10 cellular contexts compared by ENCODE assay signal in the genomic region with DNA sequence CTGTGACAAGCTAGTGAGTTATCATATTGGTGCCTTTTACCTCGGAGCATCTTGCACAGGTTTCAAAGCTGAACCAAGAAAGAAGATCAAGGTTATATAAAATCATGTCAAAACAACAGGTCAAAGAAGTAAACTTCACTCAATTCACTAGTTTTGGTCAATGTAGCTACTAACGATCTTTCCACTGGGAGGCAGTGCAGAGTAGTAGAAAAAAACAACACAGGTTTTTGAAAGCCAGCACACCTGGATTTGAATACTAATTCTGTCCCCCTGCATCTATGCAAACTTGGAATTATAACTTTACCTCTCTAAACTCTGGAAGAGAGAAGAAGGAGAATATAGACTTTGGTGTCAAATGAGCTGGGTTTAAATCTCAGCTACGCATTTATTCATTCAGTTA.
A peak's percentile ranks its signal among the peaks of the same experiment; 100 is the strongest.
DNase-seq lines count a peak whose midpoint lies in the region; FAIRE-seq and TF ChIP-seq lines count a peak whose summit lies in the region.
"Had no signal": no experiment of that assay in that cellular context is flagged by ENCODE, and none has a peak within 500 bp of the region (broad histone marks: within the 10 kb centered on the region; RNA-seq: fewer than 3 reads in every experiment).

No MANE protein-coding gene starts in this region.

- H3K4me3 ChIP-seq in bronchial epithelial cell (ENCODE audit: low read depth, low read length) (no peak overlapping the region), sigmoid colon (no peak overlapping the region)
- H3K4me3 ChIP-seq: BLaER1 had no signal

- intact Hi-C loops in sigmoid colon (cut with DNase I): no loop called here

- FAIRE-seq in HTR-8/SVneo (lab: Jason Lieb, UNC) (no peak), bronchial epithelial cell (lab: Jason Lieb, UNC) (no peak)

- H3K27me3 ChIP-seq in bronchial epithelial cell (ENCODE audit: control insufficient read depth, insufficient read depth, low read length) (no peaks in the 10 kb centered on the region), sigmoid colon (no peaks in the 10 kb centered on the region)

- WGBS in sigmoid colon, 2 donors: 39 to 46% methylated on average over 3 of the region's 3 CpGs

- H3K4me1 Mint-ChIP-seq in neural crest cell: no peaks in the 10 kb centered on the region

- no peaks in the 10 kb centered on the region for H3K4me1 ChIP-seq in sigmoid colon
- H3K4me1 ChIP-seq: BLaER1 had no signal

- no peak overlapping the region for H3K27ac Mint-ChIP-seq in neural crest cell (ENCODE audit: unreplicated experiment)

- no peaks in the 10 kb centered on the region for H3K36me3 Mint-ChIP-seq in neural crest cell (ENCODE audit: low read depth)

- TF ChIP-seq EP300 in sigmoid colon (IDR thresholded peaks at IDR 0.05): no peak

- H3K4me3 Mint-ChIP-seq in neural crest cell: no peak overlapping the region

- H3K9me3 Mint-ChIP-seq in neural crest cell: peaks cover 3% of the 10 kb centered on the region

- DNase-seq in NCI-H146 (lab: John Stamatoyannopoulos, UW): peak; percentile 7
- DNase-seq in NCI-H146 treated with DMSO at 0.1 percent for 48 hours (lab: John Stamatoyannopoulos, UW; ENCODE audit: unreplicated experiment): no peak
- peak; percentile 0 for DNase-seq in HTR-8/SVneo (ENCODE audit: insufficient read length, low spot score)
- peak; percentile 15 for DNase-seq in bronchial epithelial cell (ENCODE audit: low read depth)
- DNase-seq in neural crest cell (ENCODE audit: low read depth, low spot score): no peak
- no peak for DNase-seq in CD1c-positive myeloid dendritic cell (ENCODE audit: extremely low spot score)
- DNase-seq in stimulated activated CD4-positive, alpha-beta T cell treated with anti-CD3 and anti-CD28 coated beads, Interleukin-15, amount 100 ng/mL, for 24 hours: no peak
- DNase-seq in sigmoid colon: no peak
- DNase-seq: activated CD4-positive, alpha-beta T cell treated with anti-CD3 and anti-CD28 coated beads, Interleukin-2, amount 50 U/mL, for 48 hours had no signal

- no peaks in the 10 kb centered on the region for H3K27me3 Mint-ChIP-seq in neural crest cell (ENCODE audit: low read depth)

- H3K9me3 ChIP-seq in sigmoid colon: no peaks in the 10 kb centered on the region
- H3K9me3 ChIP-seq: BLaER1 had no signal

- TF ChIP-seq CTCF in bronchial epithelial cell (IDR thresholded peaks at IDR 0.05; ENCODE audit: insufficient read depth, low read length, severe bottlenecking): peak; percentile 33
- TF ChIP-seq CTCF in neural crest cell (conservative IDR thresholded peaks at IDR 0.05): peak; percentile 60
- TF ChIP-seq CTCF in sigmoid colon (IDR thresholded peaks at IDR 0.05): peak in 2 of 4 experiments; percentile 19 to 34

- no peak overlapping the region for H3K27ac ChIP-seq in sigmoid colon
- H3K27ac ChIP-seq: BLaER1 had no signal

- no peaks in the 10 kb centered on the region for H3K36me3 ChIP-seq in bronchial epithelial cell (ENCODE audit: control insufficient read depth, insufficient read depth, low read length)
- no peaks in the 10 kb centered on the region for H3K36me3 ChIP-seq in sigmoid colon
- H3K36me3 ChIP-seq: BLaER1 had no signal

- no peak for TF ChIP-seq POLR2A in sigmoid colon (IDR thresholded peaks at IDR 0.05)

Comparison
In these comparisons a context has a peak if more than half of its experiments do, and no peak if none do; other contexts are left out.
1. DNase-seq: peak in NCI-H146 (single experiment), HTR-8/SVneo (single experiment) and bronchial epithelial cell (single experiment); none in NCI-H146 treated with DMSO at 0.1 percent for 48 hours (single experiment), neural crest cell (single experiment), CD1c-positive myeloid dendritic cell (single experiment), stimulated activated CD4-positive, alpha-beta T cell treated with anti-CD3 and anti-CD28 coated beads, Interleukin-15, amount 100 ng/mL, for 24 hours (single experiment) and sigmoid colon (single experiment).